In the genomic region with DNA sequence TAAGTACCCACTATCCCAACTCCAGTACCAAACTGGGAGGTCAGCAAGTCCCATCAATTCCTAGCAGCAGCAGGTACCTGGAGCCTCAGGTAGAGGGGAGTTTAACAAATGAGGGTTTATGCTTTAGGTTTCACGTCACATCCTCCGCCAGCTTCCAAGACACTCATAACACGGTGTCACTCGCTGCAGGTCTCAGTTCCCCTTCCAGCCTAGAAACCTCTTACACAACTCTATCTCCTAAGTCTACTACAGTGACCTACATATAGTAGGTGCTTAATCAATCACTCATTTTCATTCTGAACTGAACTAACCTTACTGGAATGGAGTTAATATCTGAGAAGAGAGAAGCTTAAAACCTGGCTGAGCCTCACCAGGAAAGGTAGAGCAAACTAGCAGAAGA, we compare ENCODE assay signal across 15 cellular contexts.
A peak's percentile ranks its signal among the peaks of the same experiment; 100 is the strongest.
DNase-seq lines count a peak whose midpoint lies in the region; ATAC-seq and TF ChIP-seq lines count a peak whose summit lies in the region.
"Had no signal": no experiment of that assay in that cellular context is flagged by ENCODE, and none has a peak within 500 bp of the region (broad histone marks: within the 10 kb centered on the region; RNA-seq: fewer than 3 reads in every experiment).

No MANE protein-coding gene starts in this region.

- H3K27ac ChIP-seq in OCI-LY3 (ENCODE audit: low read length) (no peak overlapping the region), Peyer's patch (no peak overlapping the region)
- H3K27ac ChIP-seq: BLaER1 treated with 17β-estradiol and CSF1 and Interleukin-3, amounts not matched to agents 10 nM and 100 nM had no signal

- H3K36me3 ChIP-seq in OCI-LY3 (replicated peaks; ENCODE audit: low read depth, low read length) (no peaks in the 10 kb centered on the region), Peyer's patch (no peaks in the 10 kb centered on the region)
- H3K36me3 ChIP-seq: BLaER1 treated with 17β-estradiol and CSF1 and Interleukin-3, amounts not matched to agents 10 nM and 100 nM had no signal

- no peak for TF ChIP-seq POLR2A in Peyer's patch (IDR thresholded peaks at IDR 0.05)

- DNase-seq in SIG-M5 treated with dmso at 0.1 percent for 504 hours (lab: John Stamatoyannopoulos, UW; ENCODE audit: unreplicated experiment) (peak; percentile 23), SIG-M5 (lab: John Stamatoyannopoulos, UW) (no peak), NOMO-1 (lab: John Stamatoyannopoulos, UW; ENCODE audit: unreplicated experiment in 2 of 2) (peak; percentile 23 to 60), NCI-H2171 (lab: John Stamatoyannopoulos, UW) (no peak), Peyer's patch (no peak)
- DNase-seq: 8988T; Calu3; CD4-positive, alpha-beta T cell; DMS 273 treated with DMSO at 0.1 percent for 48 hours; GOT3; H9 had no signal

- H3K27me3 ChIP-seq in OCI-LY3 (ENCODE audit: low read depth, low read length) (no peaks in the 10 kb centered on the region), Peyer's patch (no peaks in the 10 kb centered on the region)
- H3K27me3 ChIP-seq: BLaER1 treated with 17β-estradiol and CSF1 and Interleukin-3, amounts not matched to agents 10 nM and 100 nM had no signal

- no peaks in the 10 kb centered on the region for H3K9me3 ChIP-seq in OCI-LY3 (ENCODE audit: insufficient read depth, low read length)
- H3K9me3 ChIP-seq in Peyer's patch = no peaks in the 10 kb centered on the region

- ATAC-seq in HG02852 (IDR thresholded peaks at IDR 0.05; ENCODE audit: unreplicated experiment) = no peak
- ATAC-seq: HepG2 had no signal

- TF ChIP-seq CTCF in OCI-LY3 (IDR thresholded peaks at IDR 0.05; ENCODE audit: low read depth, low read length) = no peak
- TF ChIP-seq CTCF in Peyer's patch (IDR thresholded peaks at IDR 0.05) = no peak

- H3K79me2 ChIP-seq in OCI-LY3 (ENCODE audit: low read length) = no peaks in the 10 kb centered on the region

- 0 out of 2 replicates have a peak overlapping the region, but pooled peaks have one; percentile 30 for H2AFZ ChIP-seq in OCI-LY3 (ENCODE audit: low read depth, low read length)

- no peak overlapping the region for H3K4me3 ChIP-seq in OCI-LY3 (ENCODE audit: low read length)
- no peak overlapping the region for H3K4me3 ChIP-seq in Peyer's patch
- H3K4me3 ChIP-seq: BLaER1 treated with 17β-estradiol and CSF1 and Interleukin-3, amounts not matched to agents 10 nM and 100 nM had no signal

- no peak overlapping the region for H3K9ac ChIP-seq in OCI-LY3 (ENCODE audit: low read length)
- H3K9ac ChIP-seq: BLaER1 treated with 17β-estradiol and CSF1 and Interleukin-3, amounts not matched to agents 10 nM and 100 nM had no signal

- no peaks in the 10 kb centered on the region for H4K20me1 ChIP-seq in OCI-LY3 (ENCODE audit: insufficient read depth, low read length)
- H4K20me1 ChIP-seq: BLaER1 treated with 17β-estradiol and CSF1 and Interleukin-3, amounts not matched to agents 10 nM and 100 nM had no signal

- H3K4me2 ChIP-seq in OCI-LY3 (ENCODE audit: low read length) = no peak overlapping the region
- H3K4me2 ChIP-seq: BLaER1 treated with 17β-estradiol and CSF1 and Interleukin-3, amounts not matched to agents 10 nM and 100 nM had no signal

- peaks cover 6% of the 10 kb centered on the region; the same call in 1 of the 2 replicates for H3K4me1 ChIP-seq in OCI-LY3 (ENCODE audit: low read length)
- no peaks in the 10 kb centered on the region for H3K4me1 ChIP-seq in Peyer's patch

Comparison
In these comparisons a context has a peak if more than half of its experiments do, and no peak if none do; other contexts are left out.
1. DNase-seq: peak in SIG-M5 treated with dmso at 0.1 percent for 504 hours (single experiment) and NOMO-1 (2 of 2); none in SIG-M5 (single experiment), NCI-H2171 (single experiment) and Peyer's patch (0 of 3).